In genomic region chr19:29206453-29206852, GRCh38 we compare ENCODE assay signal across 1 cellular context.
TF ChIP-seq lines count a peak whose summit lies in the region.

No MANE protein-coding gene starts in this region.

TF ChIP-seq in K562, 482 proteins besides CTCF, POLR2A, EP300 and RAD21:
- TF ChIP-seq POLR2AphosphoS5 (IDR thresholded peaks at IDR 0.05; ENCODE audit: control insufficient read depth, insufficient read depth, low read depth, low read length), result peak; percentile 58; the same call in 1 of the 2 replicates
- no peak for TF ChIP-seq PHF8 (IDR thresholded peaks at IDR 0.05; ENCODE audit: borderline replicate concordance, low read length)
- TF ChIP-seq ZNF316 (IDR thresholded peaks at IDR 0.05), result peak; percentile 12; the same call in 1 of the 2 replicates
